9 cellular contexts compared by ENCODE assay signal in genomic region chr1:172719694-172720138, GRCh38.
DNase-seq lines count a peak whose midpoint lies in the region; ATAC-seq, FAIRE-seq and TF ChIP-seq lines count a peak whose summit lies in the region.
"Had no signal": no experiment of that assay in that cellular context is flagged by ENCODE, and none has a peak within 500 bp of the region (broad histone marks: within the 10 kb centered on the region; RNA-seq: fewer than 3 reads in every experiment).

No MANE protein-coding gene starts in this region.

- H3K9me3 Mint-ChIP-seq in astrocyte (ENCODE audit: unreplicated experiment) = no peaks in the 10 kb centered on the region

- H3K9ac ChIP-seq in MM.1S (ENCODE audit: low read length) = no peak overlapping the region
- H3K9ac ChIP-seq in astrocyte (ENCODE audit: low read length) = no peak overlapping the region

- no peaks in the 10 kb centered on the region for H3K36me3 ChIP-seq in ACC112 (ENCODE audit: insufficient read depth, low read length)
- no peaks in the 10 kb centered on the region for H3K36me3 ChIP-seq in MM.1S (replicated peaks; ENCODE audit: insufficient read depth, low read length)
- H3K36me3 ChIP-seq in astrocyte (ENCODE audit: insufficient read depth, low read length) = no peaks in the 10 kb centered on the region
- H3K36me3 ChIP-seq in upper lobe of left lung = no peaks in the 10 kb centered on the region
- H3K36me3 ChIP-seq: neutrophil had no signal

- H3K36me3 Mint-ChIP-seq in astrocyte (ENCODE audit: low read depth, unreplicated experiment) = no peaks in the 10 kb centered on the region

- ATAC-seq in upper lobe of left lung (ENCODE audit: low FRiP score in 2 of 2) (peak in 1 of 2 donors; percentile 71), GM19328 (IDR thresholded peaks at IDR 0.05; ENCODE audit: unreplicated experiment) (no peak)

- H4K20me1 ChIP-seq in MM.1S (ENCODE audit: insufficient read depth, low read length) = no peaks in the 10 kb centered on the region
- H4K20me1 ChIP-seq in astrocyte (ENCODE audit: insufficient read depth, low read length) = no peaks in the 10 kb centered on the region

- H3K9me2 ChIP-seq in MM.1S (replicated peaks; ENCODE audit: insufficient read depth, low read length) = no peaks in the 10 kb centered on the region

- 10 to 17% methylated on average over 3 of the region's 3 CpGs for WGBS in upper lobe of left lung, 2 donors

- H3K27ac ChIP-seq in ACC112 (ENCODE audit: low read depth, low read length) (no peak overlapping the region), MM.1S (ENCODE audit: low read length) (no peak overlapping the region), astrocyte (ENCODE audit: low read depth, low read length) (no peak overlapping the region), upper lobe of left lung (no peak overlapping the region)
- H3K27ac ChIP-seq: neutrophil had no signal

- H3F3A ChIP-seq in MM.1S (ENCODE audit: insufficient read depth, low read length) = no peaks in the 10 kb centered on the region

- TF ChIP-seq CTCF in MM.1S (IDR thresholded peaks at IDR 0.05; ENCODE audit: low read length) (peak; percentile 96), astrocyte (IDR thresholded peaks at IDR 0.05; ENCODE audit: insufficient read depth, low read depth, low read length) (peak; percentile 81), upper lobe of left lung (IDR thresholded peaks at IDR 0.05) (peak; percentile 57 to 69 (median 64))

- no peak for TF ChIP-seq EP300 in upper lobe of left lung (IDR thresholded peaks at IDR 0.05)

- peaks cover 9% of the 10 kb centered on the region for H3K4me1 ChIP-seq in ACC112 (ENCODE audit: control insufficient read depth, insufficient read depth, low read length, unreplicated experiment)
- peaks cover 3% of the 10 kb centered on the region; the same call in 1 of the 2 replicates for H3K4me1 ChIP-seq in MM.1S (ENCODE audit: low read length)
- H3K4me1 ChIP-seq in astrocyte (ENCODE audit: insufficient read depth, low read length) = peaks cover 8% of the 10 kb centered on the region
- H3K4me1 ChIP-seq in upper lobe of left lung = peaks cover 0 to 5% (median 0%) of the 10 kb centered on the region in 4 donors

- H3K27ac Mint-ChIP-seq in astrocyte (ENCODE audit: unreplicated experiment) = no peak overlapping the region

- no peaks in the 10 kb centered on the region for H3K27me3 Mint-ChIP-seq in astrocyte (ENCODE audit: low read depth, unreplicated experiment)

- no peaks in the 10 kb centered on the region for H3K9me3 ChIP-seq in MM.1S (replicated peaks; ENCODE audit: insufficient read depth, low read length)
- no peaks in the 10 kb centered on the region for H3K9me3 ChIP-seq in astrocyte (ENCODE audit: insufficient read depth, low read depth, low read length)
- no peaks in the 10 kb centered on the region for H3K9me3 ChIP-seq in upper lobe of left lung
- H3K9me3 ChIP-seq: neutrophil had no signal

- H3K79me2 ChIP-seq in ACC112 (ENCODE audit: control insufficient read depth, insufficient read depth, low read length, unreplicated experiment) = no peaks in the 10 kb centered on the region
- no peaks in the 10 kb centered on the region for H3K79me2 ChIP-seq in MM.1S (ENCODE audit: low read length)
- no peaks in the 10 kb centered on the region for H3K79me2 ChIP-seq in astrocyte (ENCODE audit: insufficient read depth, low read length)

- H3K4me3 ChIP-seq in ACC112 (ENCODE audit: low read depth, low read length) = peak overlapping the region; percentile 50
- H3K4me3 ChIP-seq in MM.1S (ENCODE audit: low read length) = no peak overlapping the region
- H3K4me3 ChIP-seq in astrocyte (ENCODE audit: insufficient read depth, low read depth, low read length) = no peak overlapping the region
- no peak overlapping the region for H3K4me3 ChIP-seq in upper lobe of left lung

- H3K4me2 ChIP-seq in MM.1S (ENCODE audit: low read depth, low read length) (no peak overlapping the region), astrocyte (ENCODE audit: low read length) (no peak overlapping the region)

- peaks cover 21% of the 10 kb centered on the region for H3K4me1 Mint-ChIP-seq in astrocyte (ENCODE audit: low read depth, unreplicated experiment)

- FAIRE-seq in astrocyte (lab: Jason Lieb, UNC) = no peak
- peak; percentile 82 for FAIRE-seq in islet of Langerhans (lab: Jason Lieb, UNC)

- H2AFZ ChIP-seq in ACC112 (ENCODE audit: low read length, unreplicated experiment) = peak overlapping the region; percentile 30
- H2AFZ ChIP-seq in MM.1S (ENCODE audit: low read length) = no peak overlapping the region
- H2AFZ ChIP-seq in astrocyte (ENCODE audit: low read depth, low read length) = peak overlapping the region; percentile 43

- H3K27me3 ChIP-seq in ACC112 (ENCODE audit: insufficient read depth, low read length) (no peaks in the 10 kb centered on the region), MM.1S (replicated peaks; ENCODE audit: insufficient read depth, low read length) (no peaks in the 10 kb centered on the region), astrocyte (ENCODE audit: insufficient read depth, low read length) (no peaks in the 10 kb centered on the region), upper lobe of left lung (no peaks in the 10 kb centered on the region)
- H3K27me3 ChIP-seq: neutrophil had no signal

- DNase-seq in ELF-1 (ENCODE audit: low read depth, low spot score) = peak; percentile 34
- peak; percentile 61 for DNase-seq in MM.1S
- DNase-seq in astrocyte (ENCODE audit: low read depth) = peak; percentile 29
- no peak for DNase-seq in upper lobe of left lung
- no peak for DNase-seq in activated CD8-positive, alpha-beta memory T cell treated with anti-CD3 and anti-CD28 coated beads for 24 hours

- TF ChIP-seq POLR2A in upper lobe of left lung (IDR thresholded peaks at IDR 0.05) = no peak

- H3K4me3 Mint-ChIP-seq in astrocyte (ENCODE audit: unreplicated experiment) = no peak overlapping the region

Comparison
In these comparisons a context has a peak if more than half of its experiments do, and no peak if none do; other contexts are left out.
1. DNase-seq: peak in ELF-1 (single experiment), MM.1S (single experiment) and astrocyte (single experiment); none in upper lobe of left lung (0 of 2) and activated CD8-positive, alpha-beta memory T cell treated with anti-CD3 and anti-CD28 coated beads for 24 hours (single experiment).
2. Peak in every context shown above with its lines, with median percentiles within 50 percentile points of each other: CTCF ChIP-seq.